ENCODE assay signal across 1 cellular context in the genomic region with DNA sequence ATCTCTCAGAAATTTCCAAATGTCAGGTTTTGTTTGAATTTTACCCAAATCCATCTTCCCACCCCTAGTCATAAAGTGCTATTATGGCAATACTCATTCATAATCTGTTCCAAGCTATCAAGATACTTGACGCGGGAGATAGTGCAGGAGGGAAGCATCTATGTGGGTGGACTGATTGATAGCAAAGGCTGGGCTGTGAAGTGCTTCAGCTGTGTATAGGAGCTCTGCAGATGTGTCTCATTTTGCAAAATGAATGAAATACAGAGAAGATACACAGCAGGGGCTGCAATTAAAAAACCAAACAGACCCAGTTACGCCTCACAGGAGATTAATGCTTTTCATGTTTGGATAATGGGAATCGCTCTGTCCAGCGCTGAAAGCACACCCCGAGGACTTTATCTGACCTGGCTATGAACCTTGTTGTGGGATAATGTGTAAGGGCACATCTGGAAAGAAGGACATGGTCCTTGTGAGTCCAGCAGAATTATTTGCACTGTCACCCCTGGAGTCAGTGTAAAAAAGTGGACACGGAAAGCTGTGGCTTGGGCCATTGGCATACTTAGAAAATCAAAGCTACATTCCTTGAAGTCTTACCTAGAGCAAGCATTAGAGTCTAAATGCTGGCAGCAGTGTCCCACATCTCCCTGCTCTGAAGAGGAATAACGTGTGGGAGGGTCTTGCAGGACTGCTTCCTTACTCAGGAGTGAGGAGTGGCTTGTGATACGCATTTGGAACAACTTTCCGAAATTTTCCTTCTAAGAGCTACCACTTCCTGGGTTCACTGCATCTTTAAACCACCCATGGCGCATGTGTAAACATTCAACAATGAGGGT.
TF ChIP-seq lines count a peak whose summit lies in the region.

No MANE protein-coding gene starts in this region.

TF ChIP-seq in Ishikawa, 13 proteins besides CTCF, POLR2A, EP300 and RAD21:
- TF ChIP-seq, protein P1, sequence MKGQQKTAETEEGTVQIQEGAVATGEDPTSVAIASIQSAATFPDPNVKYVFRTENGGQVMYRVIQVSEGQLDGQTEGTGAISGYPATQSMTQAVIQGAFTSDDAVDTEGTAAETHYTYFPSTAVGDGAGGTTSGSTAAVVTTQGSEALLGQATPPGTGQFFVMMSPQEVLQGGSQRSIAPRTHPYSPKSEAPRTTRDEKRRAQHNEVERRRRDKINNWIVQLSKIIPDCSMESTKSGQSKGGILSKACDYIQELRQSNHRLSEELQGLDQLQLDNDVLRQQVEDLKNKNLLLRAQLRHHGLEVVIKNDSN (IDR thresholded peaks at IDR 0.05): no peak
- TF ChIP-seq CEBPB (IDR thresholded peaks at IDR 0.05) (no peak), YY1 (IDR thresholded peaks at IDR 0.05; ENCODE audit: low read depth) (no peak), TEAD4 (IDR thresholded peaks at IDR 0.05) (no peak), CREB1 (IDR thresholded peaks at IDR 0.05; ENCODE audit: low read depth) (no peak), EGR1 (IDR thresholded peaks at IDR 0.05) (no peak), ZBTB7A (IDR thresholded peaks at IDR 0.05; ENCODE audit: low read depth) (no peak)
- TF ChIP-seq, protein P2, sequence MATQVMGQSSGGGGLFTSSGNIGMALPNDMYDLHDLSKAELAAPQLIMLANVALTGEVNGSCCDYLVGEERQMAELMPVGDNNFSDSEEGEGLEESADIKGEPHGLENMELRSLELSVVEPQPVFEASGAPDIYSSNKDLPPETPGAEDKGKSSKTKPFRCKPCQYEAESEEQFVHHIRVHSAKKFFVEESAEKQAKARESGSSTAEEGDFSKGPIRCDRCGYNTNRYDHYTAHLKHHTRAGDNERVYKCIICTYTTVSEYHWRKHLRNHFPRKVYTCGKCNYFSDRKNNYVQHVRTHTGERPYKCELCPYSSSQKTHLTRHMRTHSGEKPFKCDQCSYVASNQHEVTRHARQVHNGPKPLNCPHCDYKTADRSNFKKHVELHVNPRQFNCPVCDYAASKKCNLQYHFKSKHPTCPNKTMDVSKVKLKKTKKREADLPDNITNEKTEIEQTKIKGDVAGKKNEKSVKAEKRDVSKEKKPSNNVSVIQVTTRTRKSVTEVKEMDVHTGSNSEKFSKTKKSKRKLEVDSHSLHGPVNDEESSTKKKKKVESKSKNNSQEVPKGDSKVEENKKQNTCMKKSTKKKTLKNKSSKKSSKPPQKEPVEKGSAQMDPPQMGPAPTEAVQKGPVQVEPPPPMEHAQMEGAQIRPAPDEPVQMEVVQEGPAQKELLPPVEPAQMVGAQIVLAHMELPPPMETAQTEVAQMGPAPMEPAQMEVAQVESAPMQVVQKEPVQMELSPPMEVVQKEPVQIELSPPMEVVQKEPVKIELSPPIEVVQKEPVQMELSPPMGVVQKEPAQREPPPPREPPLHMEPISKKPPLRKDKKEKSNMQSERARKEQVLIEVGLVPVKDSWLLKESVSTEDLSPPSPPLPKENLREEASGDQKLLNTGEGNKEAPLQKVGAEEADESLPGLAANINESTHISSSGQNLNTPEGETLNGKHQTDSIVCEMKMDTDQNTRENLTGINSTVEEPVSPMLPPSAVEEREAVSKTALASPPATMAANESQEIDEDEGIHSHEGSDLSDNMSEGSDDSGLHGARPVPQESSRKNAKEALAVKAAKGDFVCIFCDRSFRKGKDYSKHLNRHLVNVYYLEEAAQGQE (IDR thresholded peaks at IDR 0.05; ENCODE audit: low read depth): peak; percentile 57
